Comparison of ENCODE assay signal across 30 cellular contexts in the genomic region with DNA sequence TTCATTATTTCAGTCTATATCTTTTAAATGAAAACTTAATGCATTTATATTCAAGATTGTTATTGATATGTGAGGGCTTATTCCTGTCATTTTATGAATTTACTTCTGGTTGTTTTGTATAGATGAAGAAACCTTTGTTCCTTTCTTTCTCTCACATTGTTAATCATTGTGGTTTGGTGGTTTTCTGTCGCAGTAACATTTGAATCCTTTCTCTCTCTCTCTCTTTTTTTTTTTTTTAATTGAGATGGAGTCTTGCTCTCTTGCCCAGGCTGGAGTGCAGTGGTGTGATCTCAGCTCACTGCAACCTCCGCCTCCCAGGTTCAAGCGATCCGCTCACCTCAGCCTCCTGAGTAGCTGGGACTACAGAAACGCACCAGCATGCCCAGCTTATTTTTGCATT. TPM values are rescaled to one million over a fixed set of nuclear protein-coding genes. Genes with fewer than 3 reads are reported as not detected.
"Had no signal": no experiment of that assay in that cellular context is flagged by ENCODE, and none has a peak within 500 bp of the region (broad histone marks: within the 10 kb centered on the region; RNA-seq: fewer than 3 reads in every experiment).

No MANE protein-coding gene starts in this region.

- H3K27ac ChIP-seq: neural progenitor cell, ovary, parathyroid adenoma, psoas muscle, right lobe of liver, sigmoid colon, suprapubic skin, testis, tibial artery, transverse colon, upper lobe of right lung, uterus had no signal

- H3K4me3 ChIP-seq: neural progenitor cell, ovary, psoas muscle, right lobe of liver, sigmoid colon, suprapubic skin, testis, tibial artery, transverse colon, upper lobe of right lung, uterus had no signal

- H3K36me3 Mint-ChIP-seq: neural progenitor cell; stimulated activated memory B cell treated with anti-CD40 and anti-IgM and Interleukin-4, amounts not matched to agents 10 μg/mL and 1 μg/mL and 100 μg/mL, for 72 hours; type B pancreatic cell had no signal

- H3K27me3 ChIP-seq: neural progenitor cell, ovary, right lobe of liver, sigmoid colon, suprapubic skin, testis, transverse colon, upper lobe of right lung, uterus had no signal

- DNase-seq: natural killer cell; occipital lobe; ovary; posterior cingulate gyrus; psoas muscle; right cardiac atrium; right lobe of liver; sigmoid colon; small intestine; stimulated activated CD4-positive, alpha-beta T cell treated with anti-CD3 and anti-CD28 coated beads, Interleukin-2, amount 100 ng/mL, for 24 hours; stimulated activated CD4-positive, alpha-beta T cell treated with anti-CD3 and anti-CD28 coated beads, Interleukin-2, amount 100 ng/mL, for 48 hours; stimulated activated CD4-positive, alpha-beta T cell treated with anti-CD3 and anti-CD28 coated beads, Interleukin-4, amount 100 ng/mL, for 24 hours; stimulated activated naive CD4-positive, alpha-beta T cell; stimulated activated naive CD8-positive, alpha-beta T cell treated with anti-CD3 and anti-CD28 coated beads, Interleukin-15, amount 100 ng/mL, for 72 hours; stimulated activated naive CD8-positive, alpha-beta T cell treated with anti-CD3 and anti-CD28 coated beads, Interleukin-15, Interleukin-2, amounts not matched to agents 100 U/mL and 50 U/mL, for 24 hours; substantia nigra; testis; tibial artery; transverse colon; upper lobe of right lung; uterus had no signal

- H3K9me3 Mint-ChIP-seq: type B pancreatic cell had no signal

- H3K4me3 Mint-ChIP-seq: natural killer cell; nephron; neural progenitor cell; stimulated activated memory B cell treated with anti-CD40 and anti-IgM and Interleukin-4, amounts not matched to agents 10 μg/mL and 1 μg/mL and 100 μg/mL, for 72 hours; stimulated activated naive CD8-positive, alpha-beta T cell treated with anti-CD3 and anti-CD28 coated beads, Interleukin-15, amount 100 ng/mL, for 72 hours; type B pancreatic cell had no signal

- H3K4me1 ChIP-seq: parathyroid adenoma, right lobe of liver, sigmoid colon, suprapubic skin, testis, tibial artery, transverse colon, upper lobe of right lung, uterus had no signal

- H3K36me3 ChIP-seq: neural progenitor cell, ovary, right lobe of liver, sigmoid colon, suprapubic skin, tibial artery, transverse colon, upper lobe of right lung, uterus had no signal

- H3K9me3 ChIP-seq: ovary, right lobe of liver, testis, transverse colon, upper lobe of right lung had no signal

- H3K4me1 Mint-ChIP-seq: nephron; stimulated activated memory B cell treated with anti-CD40 and anti-IgM and Interleukin-4, amounts not matched to agents 10 μg/mL and 1 μg/mL and 100 μg/mL, for 72 hours had no signal

- H3K27ac Mint-ChIP-seq: natural killer cell; nephron; neural progenitor cell; progenitor cell of endocrine pancreas; stimulated activated memory B cell treated with anti-CD40 and anti-IgM and Interleukin-4, amounts not matched to agents 10 μg/mL and 1 μg/mL and 100 μg/mL, for 72 hours; type B pancreatic cell had no signal

- ATAC-seq: natural killer cell; psoas muscle; right cardiac atrium; right lobe of liver; stimulated activated memory B cell treated with anti-CD40 and anti-IgM and Interleukin-4, amounts not matched to agents 10 μg/mL and 1 μg/mL and 100 μg/mL, for 72 hours; stimulated activated naive CD8-positive, alpha-beta T cell treated with anti-CD3 and anti-CD28 coated beads, Interleukin-15, amount 100 ng/mL, for 72 hours; stimulated activated naive CD8-positive, alpha-beta T cell treated with anti-CD3 and anti-CD28 coated beads, Interleukin-15, Interleukin-2, amounts not matched to agents 100 U/mL and 50 U/mL, for 24 hours; upper lobe of right lung had no signal

- H3K27me3 Mint-ChIP-seq: stimulated activated memory B cell treated with anti-CD40 and anti-IgM and Interleukin-4, amounts not matched to agents 10 μg/mL and 1 μg/mL and 100 μg/mL, for 72 hours had no signal

RNA-seq across cellular contexts. Expression of a gene that starts 22.1 kb away (rescaled TPM):
- total RNA-seq: natural killer cell, osteoblast, progenitor cell of endocrine pancreas, renal cortical epithelial cell, right cardiac atrium, right lobe of liver had no signal
